ENCODE assay signal across 1 cellular context in the genomic region with DNA sequence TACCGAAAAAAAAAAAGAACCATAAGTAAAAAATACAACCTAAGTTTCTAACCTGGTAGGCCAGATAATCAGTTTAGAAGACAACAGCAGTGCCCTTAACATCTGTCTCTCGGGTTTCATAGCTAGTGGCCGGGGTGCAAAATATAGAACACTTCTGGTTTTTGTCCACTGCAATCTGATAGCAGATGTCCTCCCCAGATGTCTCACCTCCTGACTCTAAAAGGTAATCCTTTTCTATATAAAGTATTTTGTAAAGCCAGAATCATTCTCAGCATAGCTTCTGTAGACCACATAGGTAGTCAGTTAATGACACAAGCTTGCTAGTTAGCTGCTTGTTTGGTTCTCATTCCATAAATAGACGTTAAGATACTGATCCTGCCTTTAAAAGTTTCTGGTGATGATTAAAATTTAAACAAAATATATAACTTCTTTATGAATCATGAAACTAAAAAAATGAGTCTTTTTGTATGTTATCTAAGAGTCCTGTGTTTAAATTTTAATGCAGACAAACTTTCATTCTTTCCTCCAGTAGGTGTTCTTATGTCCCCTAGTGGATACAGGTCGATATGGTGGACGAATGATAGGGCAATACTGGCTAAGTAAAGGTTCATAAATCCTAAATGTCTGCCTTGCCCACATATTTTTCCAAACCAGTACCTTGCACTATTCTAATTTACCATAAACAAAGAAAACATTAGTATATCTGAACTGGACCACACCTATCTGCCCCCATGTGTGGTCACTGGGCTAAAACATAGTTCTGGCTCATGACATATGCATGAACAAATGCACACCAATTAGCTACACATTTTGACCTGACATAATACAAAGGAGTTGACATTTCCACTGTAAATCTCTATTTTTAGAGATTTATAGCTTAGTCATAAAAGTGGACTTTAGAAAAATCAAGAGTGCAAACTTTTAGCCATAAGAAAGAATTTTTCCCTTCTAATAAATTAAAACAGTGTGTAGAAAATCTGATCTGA.
TF ChIP-seq lines count a peak whose summit lies in the region.

No MANE protein-coding gene starts in this region.

TF ChIP-seq in GM23338, 12 proteins besides CTCF, POLR2A, EP300 and RAD21:
- TF ChIP-seq, protein P1, sequence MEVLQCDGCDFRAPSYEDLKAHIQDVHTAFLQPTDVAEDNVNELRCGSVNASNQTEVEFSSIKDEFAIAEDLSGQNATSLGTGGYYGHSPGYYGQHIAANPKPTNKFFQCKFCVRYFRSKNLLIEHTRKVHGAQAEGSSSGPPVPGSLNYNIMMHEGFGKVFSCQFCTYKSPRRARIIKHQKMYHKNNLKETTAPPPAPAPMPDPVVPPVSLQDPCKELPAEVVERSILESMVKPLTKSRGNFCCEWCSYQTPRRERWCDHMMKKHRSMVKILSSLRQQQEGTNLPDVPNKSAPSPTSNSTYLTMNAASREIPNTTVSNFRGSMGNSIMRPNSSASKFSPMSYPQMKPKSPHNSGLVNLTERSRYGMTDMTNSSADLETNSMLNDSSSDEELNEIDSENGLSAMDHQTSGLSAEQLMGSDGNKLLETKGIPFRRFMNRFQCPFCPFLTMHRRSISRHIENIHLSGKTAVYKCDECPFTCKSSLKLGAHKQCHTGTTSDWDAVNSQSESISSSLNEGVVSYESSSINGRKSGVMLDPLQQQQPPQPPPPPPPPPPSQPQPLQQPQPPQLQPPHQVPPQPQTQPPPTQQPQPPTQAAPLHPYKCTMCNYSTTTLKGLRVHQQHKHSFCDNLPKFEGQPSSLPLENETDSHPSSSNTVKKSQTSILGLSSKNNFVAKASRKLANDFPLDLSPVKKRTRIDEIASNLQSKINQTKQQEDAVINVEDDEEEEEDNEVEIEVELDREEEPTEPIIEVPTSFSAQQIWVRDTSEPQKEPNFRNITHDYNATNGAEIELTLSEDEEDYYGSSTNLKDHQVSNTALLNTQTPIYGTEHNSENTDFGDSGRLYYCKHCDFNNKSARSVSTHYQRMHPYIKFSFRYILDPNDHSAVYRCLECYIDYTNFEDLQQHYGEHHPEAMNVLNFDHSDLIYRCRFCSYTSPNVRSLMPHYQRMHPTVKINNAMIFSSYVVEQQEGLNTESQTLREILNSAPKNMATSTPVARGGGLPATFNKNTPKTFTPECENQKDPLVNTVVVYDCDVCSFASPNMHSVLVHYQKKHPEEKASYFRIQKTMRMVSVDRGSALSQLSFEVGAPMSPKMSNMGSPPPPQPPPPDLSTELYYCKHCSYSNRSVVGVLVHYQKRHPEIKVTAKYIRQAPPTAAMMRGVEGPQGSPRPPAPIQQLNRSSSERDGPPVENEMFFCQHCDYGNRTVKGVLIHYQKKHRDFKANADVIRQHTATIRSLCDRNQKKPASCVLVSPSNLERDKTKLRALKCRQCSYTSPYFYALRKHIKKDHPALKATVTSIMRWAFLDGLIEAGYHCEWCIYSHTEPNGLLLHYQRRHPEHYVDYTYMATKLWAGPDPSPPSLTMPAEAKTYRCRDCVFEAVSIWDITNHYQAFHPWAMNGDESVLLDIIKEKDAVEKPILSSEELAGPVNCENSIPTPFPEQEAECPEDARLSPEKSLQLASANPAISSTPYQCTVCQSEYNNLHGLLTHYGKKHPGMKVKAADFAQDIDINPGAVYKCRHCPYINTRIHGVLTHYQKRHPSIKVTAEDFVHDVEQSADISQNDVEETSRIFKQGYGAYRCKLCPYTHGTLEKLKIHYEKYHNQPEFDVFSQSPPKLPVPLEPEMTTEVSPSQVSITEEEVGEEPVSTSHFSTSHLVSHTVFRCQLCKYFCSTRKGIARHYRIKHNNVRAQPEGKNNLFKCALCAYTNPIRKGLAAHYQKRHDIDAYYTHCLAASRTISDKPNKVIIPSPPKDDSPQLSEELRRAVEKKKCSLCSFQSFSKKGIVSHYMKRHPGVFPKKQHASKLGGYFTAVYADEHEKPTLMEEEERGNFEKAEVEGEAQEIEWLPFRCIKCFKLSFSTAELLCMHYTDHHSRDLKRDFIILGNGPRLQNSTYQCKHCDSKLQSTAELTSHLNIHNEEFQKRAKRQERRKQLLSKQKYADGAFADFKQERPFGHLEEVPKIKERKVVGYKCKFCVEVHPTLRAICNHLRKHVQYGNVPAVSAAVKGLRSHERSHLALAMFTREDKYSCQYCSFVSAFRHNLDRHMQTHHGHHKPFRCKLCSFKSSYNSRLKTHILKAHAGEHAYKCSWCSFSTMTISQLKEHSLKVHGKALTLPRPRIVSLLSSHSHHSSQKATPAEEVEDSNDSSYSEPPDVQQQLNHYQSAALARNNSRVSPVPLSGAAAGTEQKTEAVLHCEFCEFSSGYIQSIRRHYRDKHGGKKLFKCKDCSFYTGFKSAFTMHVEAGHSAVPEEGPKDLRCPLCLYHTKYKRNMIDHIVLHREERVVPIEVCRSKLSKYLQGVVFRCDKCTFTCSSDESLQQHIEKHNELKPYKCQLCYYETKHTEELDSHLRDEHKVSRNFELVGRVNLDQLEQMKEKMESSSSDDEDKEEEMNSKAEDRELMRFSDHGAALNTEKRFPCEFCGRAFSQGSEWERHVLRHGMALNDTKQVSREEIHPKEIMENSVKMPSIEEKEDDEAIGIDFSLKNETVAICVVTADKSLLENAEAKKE (CRISPR knock-in tag; IDR thresholded peaks at IDR 0.05) = no peak
- TF ChIP-seq, protein P2, sequence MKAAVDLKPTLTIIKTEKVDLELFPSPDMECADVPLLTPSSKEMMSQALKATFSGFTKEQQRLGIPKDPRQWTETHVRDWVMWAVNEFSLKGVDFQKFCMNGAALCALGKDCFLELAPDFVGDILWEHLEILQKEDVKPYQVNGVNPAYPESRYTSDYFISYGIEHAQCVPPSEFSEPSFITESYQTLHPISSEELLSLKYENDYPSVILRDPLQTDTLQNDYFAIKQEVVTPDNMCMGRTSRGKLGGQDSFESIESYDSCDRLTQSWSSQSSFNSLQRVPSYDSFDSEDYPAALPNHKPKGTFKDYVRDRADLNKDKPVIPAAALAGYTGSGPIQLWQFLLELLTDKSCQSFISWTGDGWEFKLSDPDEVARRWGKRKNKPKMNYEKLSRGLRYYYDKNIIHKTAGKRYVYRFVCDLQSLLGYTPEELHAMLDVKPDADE (IDR thresholded peaks at IDR 0.05) = no peak
- no peak for TF ChIP-seq NANOG (IDR thresholded peaks at IDR 0.05; ENCODE audit: borderline replicate concordance)
- no peak for TF ChIP-seq ZNF114 (CRISPR knock-in tag; IDR thresholded peaks at IDR 0.05)
- TF ChIP-seq, protein P3, sequence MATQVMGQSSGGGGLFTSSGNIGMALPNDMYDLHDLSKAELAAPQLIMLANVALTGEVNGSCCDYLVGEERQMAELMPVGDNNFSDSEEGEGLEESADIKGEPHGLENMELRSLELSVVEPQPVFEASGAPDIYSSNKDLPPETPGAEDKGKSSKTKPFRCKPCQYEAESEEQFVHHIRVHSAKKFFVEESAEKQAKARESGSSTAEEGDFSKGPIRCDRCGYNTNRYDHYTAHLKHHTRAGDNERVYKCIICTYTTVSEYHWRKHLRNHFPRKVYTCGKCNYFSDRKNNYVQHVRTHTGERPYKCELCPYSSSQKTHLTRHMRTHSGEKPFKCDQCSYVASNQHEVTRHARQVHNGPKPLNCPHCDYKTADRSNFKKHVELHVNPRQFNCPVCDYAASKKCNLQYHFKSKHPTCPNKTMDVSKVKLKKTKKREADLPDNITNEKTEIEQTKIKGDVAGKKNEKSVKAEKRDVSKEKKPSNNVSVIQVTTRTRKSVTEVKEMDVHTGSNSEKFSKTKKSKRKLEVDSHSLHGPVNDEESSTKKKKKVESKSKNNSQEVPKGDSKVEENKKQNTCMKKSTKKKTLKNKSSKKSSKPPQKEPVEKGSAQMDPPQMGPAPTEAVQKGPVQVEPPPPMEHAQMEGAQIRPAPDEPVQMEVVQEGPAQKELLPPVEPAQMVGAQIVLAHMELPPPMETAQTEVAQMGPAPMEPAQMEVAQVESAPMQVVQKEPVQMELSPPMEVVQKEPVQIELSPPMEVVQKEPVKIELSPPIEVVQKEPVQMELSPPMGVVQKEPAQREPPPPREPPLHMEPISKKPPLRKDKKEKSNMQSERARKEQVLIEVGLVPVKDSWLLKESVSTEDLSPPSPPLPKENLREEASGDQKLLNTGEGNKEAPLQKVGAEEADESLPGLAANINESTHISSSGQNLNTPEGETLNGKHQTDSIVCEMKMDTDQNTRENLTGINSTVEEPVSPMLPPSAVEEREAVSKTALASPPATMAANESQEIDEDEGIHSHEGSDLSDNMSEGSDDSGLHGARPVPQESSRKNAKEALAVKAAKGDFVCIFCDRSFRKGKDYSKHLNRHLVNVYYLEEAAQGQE (IDR thresholded peaks at IDR 0.05; ENCODE audit: unreplicated experiment) = no peak
- no peak for TF ChIP-seq JUNB (IDR thresholded peaks at IDR 0.05; ENCODE audit: unreplicated experiment)
- no peak for TF ChIP-seq EZH2 (IDR thresholded peaks at IDR 0.05; ENCODE audit: low read depth, unreplicated experiment)
- no peak for TF ChIP-seq EZH2phosphoT487 (IDR thresholded peaks at IDR 0.05; ENCODE audit: unreplicated experiment)
